Comparison of ENCODE assay signal across 21 cellular contexts in genomic region chr6:48289841-48290240, GRCh38.
"Had no signal": no experiment of that assay in that cellular context is flagged by ENCODE, and none has a peak within 500 bp of the region (broad histone marks: within the 10 kb centered on the region; RNA-seq: fewer than 3 reads in every experiment).

No MANE protein-coding gene starts in this region.

- H2AFZ ChIP-seq: PC-9 had no signal

- DNase-seq: KBM-7; MG63; NCI-H1092; NCI-H1105 treated with DMSO at 0.1 percent for 48 hours; NCI-H1417 treated with DMSO at 0.1 percent for 48 hours; NCI-H1694 treated with DMSO at 0.1 percent for 48 hours; NCI-H1930; NCI-H2081; NCI-H2107; NCI-H2227 treated with DMSO at 0.1 percent for 48 hours; NCI-H524; NCI-H526 treated with DMSO at 0.1 percent for 48 hours; NCI-H774; NK-92 treated with Interleukin-12 subunit alpha and Interleukin-12 subunit beta, amount 100 ng/mL, for 24 hours; PC-9; Peyer's patch; Right ventricle myocardium superior; RPMI8226; SIG-M5; T-helper 1 cell had no signal

- H3K36me3 ChIP-seq: MG63, Peyer's patch, SJSA1 had no signal

- H3K27me3 ChIP-seq: MG63, Peyer's patch, SJSA1 had no signal

- H3K4me1 ChIP-seq: Peyer's patch, SJSA1 had no signal

- H3K9me3 ChIP-seq: SJSA1 had no signal

- H3K4me2 ChIP-seq: PC-9 had no signal

- H3K4me3 ChIP-seq: MG63, PC-9, Peyer's patch, SJSA1 had no signal

- H3K27ac ChIP-seq: PC-9, Peyer's patch, SJSA1 had no signal
